ENCODE assay signal across 8 cellular contexts in the genomic region with DNA sequence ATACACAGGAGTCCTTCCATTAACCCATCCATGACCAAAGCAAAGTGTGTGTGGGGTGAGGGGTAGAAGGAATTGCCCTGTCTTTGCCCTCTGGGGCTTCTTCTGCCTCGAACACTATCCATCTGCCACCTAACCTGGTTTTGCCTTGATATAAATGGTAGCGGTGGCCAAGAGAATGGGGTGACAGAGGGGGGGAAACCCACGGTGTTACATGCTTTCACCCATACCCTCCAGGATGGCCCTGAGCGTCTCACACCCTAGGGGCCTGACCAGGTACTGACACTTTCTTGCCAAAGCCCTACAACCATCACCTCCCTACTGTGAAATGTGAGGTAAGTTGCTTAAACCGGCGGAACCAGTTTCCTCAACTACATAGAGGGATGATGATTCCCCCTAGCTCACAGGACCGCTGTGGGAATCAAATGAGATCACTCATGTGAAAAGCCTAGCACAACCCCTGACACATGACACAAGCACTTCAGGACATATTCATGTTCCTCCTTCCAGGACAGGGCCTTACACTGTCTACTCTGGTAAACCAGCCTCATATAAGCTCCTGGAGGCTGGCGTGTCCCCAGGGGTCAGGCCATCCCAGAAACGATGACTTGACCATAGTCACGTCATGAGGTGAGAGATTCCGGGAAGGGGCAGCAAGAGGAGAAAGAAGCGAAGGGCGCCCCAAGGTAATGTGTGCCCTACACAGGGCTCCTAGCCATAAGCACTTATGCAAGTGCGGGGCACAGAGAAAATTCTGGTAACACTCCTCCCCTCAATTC. TPM values are rescaled to one million over a fixed set of nuclear protein-coding genes. Genes with fewer than 3 reads are reported as not detected.
DNase-seq lines count a peak whose midpoint lies in the region; ATAC-seq and TF ChIP-seq lines count a peak whose summit lies in the region.

No MANE protein-coding gene starts in this region.

- in situ Hi-C loops in SK-MEL-5 (cut with HindIII; ENCODE audit: low pct_unique_long_range_greater_than_20kb, low sequenced_read_pairs), result no loop called here

- no peak overlapping the region for H3K4me3 ChIP-seq in body of pancreas

- ATAC-seq in GM21360 (IDR thresholded peaks at IDR 0.05; ENCODE audit: unreplicated experiment) (peak; percentile 30), body of pancreas (peak; percentile 53)

- H3K4me3 Mint-ChIP-seq in IgD-negative memory B cell (peak overlapping the region; percentile 87 to 97 (median 92)), immature natural killer cell (peak overlapping the region; percentile 83 to 94 (median 87))

- no peaks in the 10 kb centered on the region for H3K27me3 Mint-ChIP-seq in IgD-negative memory B cell
- peaks cover 15 to 30% (median 20%) of the 10 kb centered on the region in 3 donors for H3K27me3 Mint-ChIP-seq in immature natural killer cell (ENCODE audit: low read depth in 3 of 3)

- peaks cover 43% of the 10 kb centered on the region for H3K4me1 ChIP-seq in body of pancreas

- H3K36me3 Mint-ChIP-seq in IgD-negative memory B cell, result no peaks in the 10 kb centered on the region
- peaks cover 0 to 3% (median 0%) of the 10 kb centered on the region in 3 donors for H3K36me3 Mint-ChIP-seq in immature natural killer cell

- intact Hi-C loops in body of pancreas (cut with DNase I), result loop anchor here (10.0 kb wide), 1 partner anchor 56 kb away; a partner anchor contains a TSS

- TF ChIP-seq CTCF in body of pancreas (IDR thresholded peaks at IDR 0.05), result peak in 6 of 7 experiments; percentile 35 to 84 (median 66)

- peak overlapping the region; percentile 99 to 100 (median 100) for H3K27ac ChIP-seq in body of pancreas

- H3K9me3 Mint-ChIP-seq in IgD-negative memory B cell (no peaks in the 10 kb centered on the region), immature natural killer cell (no peaks in the 10 kb centered on the region)

- H3K4me1 Mint-ChIP-seq in IgD-negative memory B cell (peaks cover 19 to 32% (median 22%) of the 10 kb centered on the region in 3 donors), immature natural killer cell (peaks cover 69 to 70% of the 10 kb centered on the region in 2 donors)

- TF ChIP-seq POLR2A in body of pancreas (IDR thresholded peaks at IDR 0.05), result peak; percentile 37 to 82 (median 74)

- DNase-seq in DMS53 treated with DMSO at 0.1 percent for 48 hours (lab: John Stamatoyannopoulos, UW; ENCODE audit: unreplicated experiment), result peak; percentile 98
- DNase-seq in SK-MEL-5 (ENCODE audit: low read depth, low spot score), result peak; percentile 46
- DNase-seq in body of pancreas, result peak; percentile 82 to 92 (median 87)
- peak; percentile 84 for DNase-seq in immature natural killer cell
- DNase-seq in stimulated activated CD4-positive, alpha-beta T cell treated with anti-CD3 and anti-CD28 coated beads, Interleukin-15, amount 100 ng/mL, for 24 hours, result peak; percentile 77
- DNase-seq in 8988T, result no peak

- no peaks in the 10 kb centered on the region for H3K36me3 ChIP-seq in body of pancreas (replicated peaks in 1 of 2; ENCODE audit: insufficient read depth in 1 of 2, low read depth in 2 of 2)

- 32 to 41% methylated on average over 11 to 14 of the region's 14 CpGs for WGBS in body of pancreas, 2 donors

- no peaks in the 10 kb centered on the region for H3K27me3 ChIP-seq in body of pancreas

- peak overlapping the region; percentile 98 to 100 (median 99) for H3K27ac Mint-ChIP-seq in IgD-negative memory B cell
- peak overlapping the region; percentile 99 to 100 (median 100) for H3K27ac Mint-ChIP-seq in immature natural killer cell

- no peaks in the 10 kb centered on the region for H3K9me3 ChIP-seq in body of pancreas

RNA-seq across cellular contexts. Expression of a gene that starts 49.7 kb away (rescaled TPM):
- polyA plus RNA-seq in IgD-negative memory B cell (30.7 TPM), immature natural killer cell (10 to 100 TPM; 12.8 to 36.8 (median 19.7) TPM)
- total RNA-seq in SK-MEL-5 (2014; rRNA removed; shearing (Covaris generic)), result 24.3 and 27.3 TPM in 2 replicates
- 21.6 and 22.1 TPM in 2 replicates for polyA plus RNA-seq in SK-MEL-5 (2015; cell fraction: cytosol; rRNA removed)
- 30.4 and 39.8 TPM in 2 replicates for polyA plus RNA-seq in SK-MEL-5 (2015; cell fraction: nucleus; rRNA removed)
- 1 to 10 TPM; 6.3 to 7.0 TPM for total RNA-seq in body of pancreas

RNA-seq across cellular contexts. Expression of a gene that starts 53.9 kb away (rescaled TPM):
- polyA plus RNA-seq in IgD-negative memory B cell, result 123 TPM
- 37.9 and 43.9 TPM in 2 replicates for total RNA-seq in SK-MEL-5 (2014; rRNA removed; shearing (Covaris generic))
- polyA plus RNA-seq in SK-MEL-5 (2015; cell fraction: cytosol; rRNA removed), result 414 and 471 TPM in 2 replicates
- 119 and 124 TPM in 2 replicates for polyA plus RNA-seq in SK-MEL-5 (2015; cell fraction: nucleus; rRNA removed)
- 100 to 1,000 TPM in 1 of 2 donors, 10 to 100 TPM in 1; 97.9 to 128 TPM for total RNA-seq in body of pancreas
- polyA plus RNA-seq in immature natural killer cell, result 100 to 1,000 TPM; 184 to 233 (median 232) TPM
